Comparison of ENCODE assay signal across 1 cellular context in the genomic region with DNA sequence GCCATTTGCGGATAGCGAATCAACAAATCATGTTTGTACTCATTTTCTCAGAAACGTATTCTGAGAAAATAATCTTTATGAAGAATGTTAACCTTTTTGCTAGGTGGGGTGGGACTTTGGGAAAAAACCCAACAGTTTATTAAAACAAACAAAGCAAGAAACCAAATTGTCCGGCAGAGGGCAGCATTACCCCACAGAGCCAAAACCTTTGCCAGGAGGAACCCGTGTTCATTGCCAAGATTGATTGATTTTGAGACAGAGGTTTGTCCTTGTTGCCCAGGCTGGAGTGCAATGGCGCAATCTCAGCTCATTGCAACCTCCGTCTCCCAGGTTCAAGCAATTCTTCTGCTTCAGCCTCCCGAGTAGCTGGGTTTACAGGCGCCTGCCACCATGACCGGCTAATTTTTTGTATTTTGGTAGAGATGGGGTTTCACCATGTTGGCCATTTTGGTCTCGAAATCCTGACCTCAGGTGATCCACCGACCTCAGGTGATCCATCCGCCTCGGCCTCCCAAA.
TF ChIP-seq lines count a peak whose summit lies in the region.

No MANE protein-coding gene starts in this region.

TF ChIP-seq in HEK293, 187 proteins besides CTCF, POLR2A, EP300 and RAD21 (continued from another document and continues in another):
- TF ChIP-seq ZNF623 (tag by site-specific recombination; IDR thresholded peaks at IDR 0.05): no peak
- TF ChIP-seq ZSCAN30 (tag by site-specific recombination; IDR thresholded peaks at IDR 0.05): peak; percentile 74; the same call in 1 of the 2 replicates
- no peak for TF ChIP-seq ZNF510 (tag by site-specific recombination; IDR thresholded peaks at IDR 0.05; ENCODE audit: insufficient replicate concordance)
- TF ChIP-seq ZFHX2 (tag by site-specific recombination; conservative IDR thresholded peaks at IDR 0.05): no peak
- TF ChIP-seq ZNF707 (tag by site-specific recombination; IDR thresholded peaks at IDR 0.05): no peak
- no peak for TF ChIP-seq ZNF621 (tag by site-specific recombination; IDR thresholded peaks at IDR 0.05)
- TF ChIP-seq ZNF664 (tag by site-specific recombination; IDR thresholded peaks at IDR 0.05): no peak; the same call in none of the 2 replicates
- peak; percentile 57; the same call in 1 of the 2 replicates for TF ChIP-seq ZNF501 (tag by site-specific recombination; IDR thresholded peaks at IDR 0.05)
- TF ChIP-seq, protein P1, sequence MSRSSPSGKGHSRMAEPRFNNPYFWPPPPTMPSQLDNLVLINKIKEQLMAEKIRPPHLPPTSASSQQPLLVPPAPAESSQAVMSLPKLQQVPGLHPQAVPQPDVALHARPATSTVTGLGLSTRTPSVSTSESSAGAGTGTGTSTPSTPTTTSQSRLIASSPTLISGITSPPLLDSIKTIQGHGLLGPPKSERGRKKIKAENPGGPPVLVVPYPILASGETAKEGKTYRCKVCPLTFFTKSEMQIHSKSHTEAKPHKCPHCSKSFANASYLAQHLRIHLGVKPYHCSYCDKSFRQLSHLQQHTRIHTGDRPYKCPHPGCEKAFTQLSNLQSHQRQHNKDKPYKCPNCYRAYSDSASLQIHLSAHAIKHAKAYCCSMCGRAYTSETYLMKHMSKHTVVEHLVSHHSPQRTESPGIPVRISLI (tag by site-specific recombination; IDR thresholded peaks at IDR 0.05): peak; percentile 63; the same call in 1 of the 2 replicates
- TF ChIP-seq ZNF366 (tag by site-specific recombination; conservative IDR thresholded peaks at IDR 0.05): no peak
- TF ChIP-seq KLF1 (tag by site-specific recombination; IDR thresholded peaks at IDR 0.05): no peak
- TF ChIP-seq ZNF112 (tag by site-specific recombination; IDR thresholded peaks at IDR 0.05): no peak
- TF ChIP-seq ZNF175 (tag by site-specific recombination; IDR thresholded peaks at IDR 0.05): no peak
- no peak for TF ChIP-seq ZIC2 (tag by site-specific recombination; IDR thresholded peaks at IDR 0.05)
- TF ChIP-seq ZNF624 (tag by site-specific recombination; IDR thresholded peaks at IDR 0.05): no peak
- TF ChIP-seq SP2 (tag by site-specific recombination; IDR thresholded peaks at IDR 0.05): no peak
- TF ChIP-seq ZBTB7A (tag by site-specific recombination; IDR thresholded peaks at IDR 0.05; ENCODE audit: low read depth): no peak
- no peak for TF ChIP-seq ZBTB48 (tag by site-specific recombination; IDR thresholded peaks at IDR 0.05)
- no peak for TF ChIP-seq ZBTB20 (tag by site-specific recombination; IDR thresholded peaks at IDR 0.05)
- no peak for TF ChIP-seq GLI4 (tag by site-specific recombination; IDR thresholded peaks at IDR 0.05)
- TF ChIP-seq ZFP3 (tag by site-specific recombination; IDR thresholded peaks at IDR 0.05; ENCODE audit: low read depth): no peak
- TF ChIP-seq, protein P2, sequence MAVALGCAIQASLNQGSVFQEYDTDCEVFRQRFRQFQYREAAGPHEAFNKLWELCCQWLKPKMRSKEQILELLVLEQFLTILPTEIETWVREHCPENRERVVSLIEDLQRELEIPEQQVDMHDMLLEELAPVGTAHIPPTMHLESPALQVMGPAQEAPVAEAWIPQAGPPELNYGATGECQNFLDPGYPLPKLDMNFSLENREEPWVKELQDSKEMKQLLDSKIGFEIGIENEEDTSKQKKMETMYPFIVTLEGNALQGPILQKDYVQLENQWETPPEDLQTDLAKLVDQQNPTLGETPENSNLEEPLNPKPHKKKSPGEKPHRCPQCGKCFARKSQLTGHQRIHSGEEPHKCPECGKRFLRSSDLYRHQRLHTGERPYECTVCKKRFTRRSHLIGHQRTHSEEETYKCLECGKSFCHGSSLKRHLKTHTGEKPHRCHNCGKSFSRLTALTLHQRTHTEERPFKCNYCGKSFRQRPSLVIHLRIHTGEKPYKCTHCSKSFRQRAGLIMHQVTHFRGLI (tag by site-specific recombination; IDR thresholded peaks at IDR 0.05): no peak
- 0 out of 2 replicates have a peak, but pooled peaks have one; percentile 41 for TF ChIP-seq ZNF785 (tag by site-specific recombination; IDR thresholded peaks at IDR 0.05)
- TF ChIP-seq SCRT2 (tag by site-specific recombination; IDR thresholded peaks at IDR 0.05): peak; percentile 66
- TF ChIP-seq ZNF530 (tag by site-specific recombination; IDR thresholded peaks at IDR 0.05; ENCODE audit: low read depth): no peak
- TF ChIP-seq ZNF843 (tag by site-specific recombination; IDR thresholded peaks at IDR 0.05): peak; percentile 35; the same call in 1 of the 2 replicates
- no peak for TF ChIP-seq ZNF48 (tag by site-specific recombination; IDR thresholded peaks at IDR 0.05)
- TF ChIP-seq ZNF488 (tag by site-specific recombination; IDR thresholded peaks at IDR 0.05): no peak
- TF ChIP-seq ZNF391 (tag by site-specific recombination; IDR thresholded peaks at IDR 0.05; ENCODE audit: borderline replicate concordance, low read depth): no peak
- TF ChIP-seq ZNF626 (tag by site-specific recombination; IDR thresholded peaks at IDR 0.05): 0 out of 2 replicates have a peak, but pooled peaks have one; percentile 7
- TF ChIP-seq ZNF654 (tag by site-specific recombination; IDR thresholded peaks at IDR 0.05; ENCODE audit: low read depth): peak; percentile 95
- 0 out of 2 replicates have a peak, but pooled peaks have one; percentile 18 for TF ChIP-seq ZNF629 (tag by site-specific recombination; IDR thresholded peaks at IDR 0.05)
- no peak for TF ChIP-seq ZNF239 (tag by site-specific recombination; IDR thresholded peaks at IDR 0.05)
- no peak for TF ChIP-seq ZBTB10 (tag by site-specific recombination; IDR thresholded peaks at IDR 0.05)
- TF ChIP-seq, protein P3, sequence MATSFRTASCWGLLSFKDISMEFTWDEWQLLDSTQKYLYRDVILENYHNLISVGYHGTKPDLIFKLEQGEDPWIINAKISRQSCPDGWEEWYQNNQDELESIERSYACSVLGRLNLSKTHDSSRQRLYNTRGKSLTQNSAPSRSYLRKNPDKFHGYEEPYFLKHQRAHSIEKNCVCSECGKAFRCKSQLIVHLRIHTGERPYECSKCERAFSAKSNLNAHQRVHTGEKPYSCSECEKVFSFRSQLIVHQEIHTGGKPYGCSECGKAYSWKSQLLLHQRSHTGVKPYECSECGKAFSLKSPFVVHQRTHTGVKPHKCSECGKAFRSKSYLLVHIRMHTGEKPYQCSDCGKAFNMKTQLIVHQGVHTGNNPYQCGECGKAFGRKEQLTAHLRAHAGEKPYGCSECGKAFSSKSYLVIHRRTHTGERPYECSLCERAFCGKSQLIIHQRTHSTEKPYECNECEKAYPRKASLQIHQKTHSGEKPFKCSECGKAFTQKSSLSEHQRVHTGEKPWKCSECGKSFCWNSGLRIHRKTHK (tag by site-specific recombination; IDR thresholded peaks at IDR 0.05): no peak
- no peak for TF ChIP-seq ZNF830 (tag by site-specific recombination; IDR thresholded peaks at IDR 0.05; ENCODE audit: low read depth)
- no peak for TF ChIP-seq ZNF302 (tag by site-specific recombination; IDR thresholded peaks at IDR 0.05; ENCODE audit: low read depth)
- no peak for TF ChIP-seq ZNF747 (tag by site-specific recombination; IDR thresholded peaks at IDR 0.05)
- no peak for TF ChIP-seq HIC1 (tag by site-specific recombination; IDR thresholded peaks at IDR 0.05)
- TF ChIP-seq PRDM1 (tag by site-specific recombination; IDR thresholded peaks at IDR 0.05): no peak
- TF ChIP-seq ZNF473 (tag by site-specific recombination; IDR thresholded peaks at IDR 0.05): no peak
- no peak for TF ChIP-seq MYNN (tag by site-specific recombination; IDR thresholded peaks at IDR 0.05; ENCODE audit: borderline replicate concordance)
- TF ChIP-seq ZBTB26 (tag by site-specific recombination; optimal IDR thresholded peaks at IDR 0.05): no peak
- TF ChIP-seq, protein P4, sequence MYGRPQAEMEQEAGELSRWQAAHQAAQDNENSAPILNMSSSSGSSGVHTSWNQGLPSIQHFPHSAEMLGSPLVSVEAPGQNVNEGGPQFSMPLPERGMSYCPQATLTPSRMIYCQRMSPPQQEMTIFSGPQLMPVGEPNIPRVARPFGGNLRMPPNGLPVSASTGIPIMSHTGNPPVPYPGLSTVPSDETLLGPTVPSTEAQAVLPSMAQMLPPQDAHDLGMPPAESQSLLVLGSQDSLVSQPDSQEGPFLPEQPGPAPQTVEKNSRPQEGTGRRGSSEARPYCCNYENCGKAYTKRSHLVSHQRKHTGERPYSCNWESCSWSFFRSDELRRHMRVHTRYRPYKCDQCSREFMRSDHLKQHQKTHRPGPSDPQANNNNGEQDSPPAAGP (tag by site-specific recombination; IDR thresholded peaks at IDR 0.05): peak; percentile 59; the same call in 1 of the 2 replicates
- no peak for TF ChIP-seq ZNF792 (tag by site-specific recombination; IDR thresholded peaks at IDR 0.05)
- TF ChIP-seq TRIM28 (IDR thresholded peaks at IDR 0.05; ENCODE audit: borderline replicate concordance, low read length): no peak
- TF ChIP-seq GLIS1 (tag by site-specific recombination; IDR thresholded peaks at IDR 0.05): no peak
- TF ChIP-seq ZNF24 (tag by site-specific recombination; IDR thresholded peaks at IDR 0.05): no peak
- no peak for TF ChIP-seq ZBTB1 (tag by site-specific recombination; IDR thresholded peaks at IDR 0.05)
- no peak for TF ChIP-seq ZNF548 (tag by site-specific recombination; IDR thresholded peaks at IDR 0.05)
- TF ChIP-seq ZNF558 (tag by site-specific recombination; IDR thresholded peaks at IDR 0.05): no peak; the same call in 1 of the 2 replicates
- TF ChIP-seq ZNF324 (tag by site-specific recombination; IDR thresholded peaks at IDR 0.05): peak; percentile 70; the same call in 1 of the 2 replicates
- peak; percentile 18; the same call in 1 of the 2 replicates for TF ChIP-seq TSHZ1 (tag by site-specific recombination; IDR thresholded peaks at IDR 0.05; ENCODE audit: borderline replicate concordance)
